In genomic region chr19:2494447-2495129, GRCh38 we compare ENCODE assay signal across 8 cellular contexts. TPM values are rescaled to one million over a fixed set of nuclear protein-coding genes. Genes with fewer than 3 reads are reported as not detected.
DNase-seq lines count a peak whose midpoint lies in the region; ATAC-seq and TF ChIP-seq lines count a peak whose summit lies in the region.

No MANE protein-coding gene starts in this region.

- H3K27me3 Mint-ChIP-seq in activated naive CD8-positive, alpha-beta T cell treated with anti-CD3 and anti-CD28 coated beads, Interleukin-2, amount 10 ng/mL, durations not matched to agents 7 days and 5 days: peaks cover 34% of the 10 kb centered on the region

- H3K27ac Mint-ChIP-seq in activated naive CD8-positive, alpha-beta T cell treated with anti-CD3 and anti-CD28 coated beads, Interleukin-2, amount 10 ng/mL, durations not matched to agents 7 days and 5 days: peak overlapping the region; percentile 60

- peak overlapping the region; percentile 81 for H3K27ac ChIP-seq in AG04450 (ENCODE audit: low read depth, low read length)

- CTCF ChIA-PET in AG04450 (lab: Charles Lee): interaction anchor here (0.7 kb wide), 1 partner anchor 84 kb away, joined by 4 read pairs; no protein-coding TSS in a partner anchor

- peaks cover 8% of the 10 kb centered on the region; the same call in 1 of the 2 replicates for H3K9me3 ChIP-seq in AG04450 (ENCODE audit: control insufficient read depth, insufficient read depth, low read length)

- H3K4me3 Mint-ChIP-seq in activated naive CD8-positive, alpha-beta T cell treated with anti-CD3 and anti-CD28 coated beads, Interleukin-2, amount 10 ng/mL, durations not matched to agents 7 days and 5 days: peak overlapping the region; percentile 79

- H3K27me3 ChIP-seq in AG04450 (ENCODE audit: control insufficient read depth, insufficient read depth, low read length): no peaks in the 10 kb centered on the region

- peak; percentile 59 for ATAC-seq in GM19324 (IDR thresholded peaks at IDR 0.05; ENCODE audit: low FRiP score, unreplicated experiment)
- peak; percentile 79 for ATAC-seq in activated naive CD8-positive, alpha-beta T cell treated with anti-CD3 and anti-CD28 coated beads, Interleukin-2, amount 10 ng/mL, durations not matched to agents 7 days and 5 days (ENCODE audit: low read depth)
- peak; percentile 75 for ATAC-seq in Right ventricle myocardium superior (ENCODE audit: poor library complexity)
- no peak for ATAC-seq in HG02938 (IDR thresholded peaks at IDR 0.05; ENCODE audit: unreplicated experiment)

- TF ChIP-seq CTCF in AG04450 (IDR thresholded peaks at IDR 0.05; ENCODE audit: low read depth, low read length): no peak

- POLR2A ChIA-PET in AG04450 (lab: Yijun Ruan, JAX): interaction anchor here (0.9 to 5.5 kb wide), 4 partner anchors 19 to 49 kb away, joined by 3 to 75 read pairs (median 7); partner anchors contain the start of gene GADD45B
- POLR2A ChIA-PET in activated naive CD8-positive, alpha-beta T cell treated with anti-CD3 and anti-CD28 coated beads, Interleukin-2, amount 10 ng/mL, durations not matched to agents 7 days and 5 days (lab: Charles Lee): interaction anchor here (0.8 to 7.2 kb wide), 7 partner anchors 9 to 104 kb away, joined by 3 to 63 read pairs (median 4); partner anchors contain the start of gene GADD45B

- H3K4me1 Mint-ChIP-seq in activated naive CD8-positive, alpha-beta T cell treated with anti-CD3 and anti-CD28 coated beads, Interleukin-2, amount 10 ng/mL, durations not matched to agents 7 days and 5 days: peaks cover 19% of the 10 kb centered on the region

- DNase-seq in AG04450 (ENCODE audit: low read depth, low spot score) (no peak), RPMI7951 (ENCODE audit: low read depth) (peak; percentile 75), Right ventricle myocardium superior (peak; percentile 89), nucleus accumbens (lab: John Stamatoyannopoulos, UW) (peak in 43 of 56 donors; percentile 10 to 83 (median 51)), NCI-H524 (lab: John Stamatoyannopoulos, UW) (no peak)
- DNase-seq in activated naive CD8-positive, alpha-beta T cell treated with anti-CD3 and anti-CD28 coated beads, Interleukin-2, amount 10 ng/mL, durations not matched to agents 7 days and 5 days: peak; percentile 72

- peak overlapping the region; percentile 72 for H3K4me3 ChIP-seq in AG04450 (ENCODE audit: low read depth, low read length)

- no peaks in the 10 kb centered on the region for H3K36me3 Mint-ChIP-seq in activated naive CD8-positive, alpha-beta T cell treated with anti-CD3 and anti-CD28 coated beads, Interleukin-2, amount 10 ng/mL, durations not matched to agents 7 days and 5 days

- H3K9me3 Mint-ChIP-seq in activated naive CD8-positive, alpha-beta T cell treated with anti-CD3 and anti-CD28 coated beads, Interleukin-2, amount 10 ng/mL, durations not matched to agents 7 days and 5 days: no peaks in the 10 kb centered on the region

- intact Hi-C loops in Right ventricle myocardium superior (cut with DNase I): loop anchor here (5.0 kb wide), 1 partner anchor 48 kb away; no protein-coding TSS in a partner anchor

RNA-seq across cellular contexts. Expression of gene GADD45B, which starts 18.7 kb away (rescaled TPM):
- polyA plus RNA-seq in AG04450 (2011; rRNA removed): 18.5 and 24.8 TPM in 2 replicates
- polyA minus RNA-seq in AG04450 (2011; rRNA and poly(A)+ RNA removed): 18.6 and 29.1 TPM in 2 replicates
- 23.5 and 28.4 TPM in 2 replicates for total RNA-seq in RPMI7951 (2014; rRNA removed; shearing (Covaris generic))
- total RNA-seq in activated naive CD8-positive, alpha-beta T cell treated with anti-CD3 and anti-CD28 coated beads, Interleukin-2, amount 10 ng/mL, durations not matched to agents 7 days and 5 days: 10 to 100 TPM; 83.1 to 85.4 TPM
- total RNA-seq in Right ventricle myocardium superior: 42.1 TPM

RNA-seq across cellular contexts. Expression of gene LMNB2, which starts 37.8 kb away (rescaled TPM):
- 49.5 and 54.3 TPM in 2 replicates for polyA plus RNA-seq in AG04450 (2011; rRNA removed)
- 45.7 and 54.0 TPM in 2 replicates for polyA minus RNA-seq in AG04450 (2011; rRNA and poly(A)+ RNA removed)
- total RNA-seq in RPMI7951 (2014; rRNA removed; shearing (Covaris generic)): 63.8 and 108 TPM in 2 replicates
- 10 to 100 TPM; 74.9 to 83.3 TPM for total RNA-seq in activated naive CD8-positive, alpha-beta T cell treated with anti-CD3 and anti-CD28 coated beads, Interleukin-2, amount 10 ng/mL, durations not matched to agents 7 days and 5 days
- total RNA-seq in Right ventricle myocardium superior: 13.9 TPM

Comparison
In these comparisons a context has a peak if more than half of its experiments do, and no peak if none do; other contexts are left out.
1. DNase-seq: peak in RPMI7951 (single experiment), activated naive CD8-positive, alpha-beta T cell treated with anti-CD3 and anti-CD28 coated beads, Interleukin-2, amount 10 ng/mL, durations not matched to agents 7 days and 5 days (single experiment), Right ventricle myocardium superior (single experiment) and nucleus accumbens (43 of 56); none in AG04450 (single experiment) and NCI-H524 (0 of 2).